Comparison of ENCODE assay signal across 21 cellular contexts in genomic region chr12:93645702-93646101, GRCh38. TPM values are rescaled to one million over a fixed set of nuclear protein-coding genes. Genes with fewer than 3 reads are reported as not detected.
DNase-seq lines count a peak whose midpoint lies in the region; ATAC-seq and TF ChIP-seq lines count a peak whose summit lies in the region.
"Had no signal": no experiment of that assay in that cellular context is flagged by ENCODE, and none has a peak within 500 bp of the region (broad histone marks: within the 10 kb centered on the region; RNA-seq: fewer than 3 reads in every experiment).

No MANE protein-coding gene starts in this region.

- no peak overlapping the region for H3K4me3 ChIP-seq in GM23248
- no peak overlapping the region for H3K4me3 ChIP-seq in epithelial cell of esophagus (ENCODE audit: low read length)
- H3K4me3 ChIP-seq: esophagus muscularis mucosa, lower lobe of right lung, pancreas, suprapubic skin had no signal

- no peak overlapping the region for H3K9ac ChIP-seq in GM23248

- in situ Hi-C loops in GM23248 (cut with MboI), result no loop called here

- H3F3A ChIP-seq in GM23248 (ENCODE audit: insufficient read depth), result 0 out of 2 replicates have a peak, but pooled peaks cover 4% of the 10 kb centered on the region

- no peaks in the 10 kb centered on the region for H3K36me3 ChIP-seq in GM23248 (ENCODE audit: low read depth)
- H3K36me3 ChIP-seq: esophagus muscularis mucosa, lower lobe of right lung, pancreas, suprapubic skin had no signal

- H3K9me2 ChIP-seq in GM23248 (ENCODE audit: insufficient read depth), result no peaks in the 10 kb centered on the region

- no peak overlapping the region for H3K27ac ChIP-seq in GM23248
- H3K27ac ChIP-seq: esophagus muscularis mucosa, lower lobe of right lung, pancreas, suprapubic skin had no signal

- WGBS in GM23248 (ENCODE audit: low coverage in 1 of 2, low lambda C conversion rate in 2 of 2, missing lambda C conversion rate in 2 of 2), 2 experiments, result 10 to 11% methylated on average over 1 of the region's 1 CpG

- no peaks in the 10 kb centered on the region for H3K9me3 ChIP-seq in GM23248 (ENCODE audit: low read depth)
- H3K9me3 ChIP-seq: esophagus muscularis mucosa, lower lobe of right lung, pancreas, suprapubic skin had no signal

- no peak overlapping the region for H2AFZ ChIP-seq in GM23248

- 0 out of 2 replicates have a peak, but pooled peaks cover 5% of the 10 kb centered on the region for H3K4me1 ChIP-seq in GM23248 (ENCODE audit: insufficient read depth)
- H3K4me1 ChIP-seq: esophagus muscularis mucosa, lower lobe of right lung, pancreas, suprapubic skin had no signal

- H4K20me1 ChIP-seq in GM23248 (ENCODE audit: insufficient read depth), result no peaks in the 10 kb centered on the region

- no peak overlapping the region for H3K4me2 ChIP-seq in GM23248 (ENCODE audit: unreplicated experiment)

- H3K27me3 ChIP-seq in GM23248 (replicated peaks; ENCODE audit: insufficient read depth), result no peaks in the 10 kb centered on the region
- H3K27me3 ChIP-seq: esophagus muscularis mucosa, pancreas, suprapubic skin had no signal

- DNase-seq in GM23248 (peak; percentile 60), RPMI7951 (ENCODE audit: low read depth) (peak; percentile 44), epithelial cell of esophagus (ENCODE audit: low read depth) (peak; percentile 30), stromal cell of bone marrow (ENCODE audit: low read depth) (peak; percentile 50), cerebellar nuclear complex (lab: John Stamatoyannopoulos, UW) (no peak)
- DNase-seq: activated CD4-positive, alpha-beta T cell treated with anti-CD3 and anti-CD28 coated beads, Interleukin-2, amount 50 U/mL, for 48 hours; activated naive CD4-positive, alpha-beta T cell; activated T-cell treated with anti-CD3 and anti-CD28 coated beads for 4 hours; C1 segment of cervical spinal cord; GOT3; KBM-7; lower lobe of right lung; NCI-H1105 treated with DMSO at 0.1 percent for 48 hours; NCI-H2107; NCI-H526 treated with DMSO at 0.1 percent for 48 hours; pancreas; SHP77 treated with DMSO at 0.1 percent for 48 hours had no signal

- ATAC-seq in GM18909 (IDR thresholded peaks at IDR 0.05; ENCODE audit: poor library complexity, unreplicated experiment) (no peak), GM19395 (IDR thresholded peaks at IDR 0.05; ENCODE audit: unreplicated experiment) (no peak)
- ATAC-seq: lower lobe of right lung, pancreas had no signal

- H3K79me2 ChIP-seq in GM23248 (ENCODE audit: insufficient read depth), result no peaks in the 10 kb centered on the region

- TF ChIP-seq CTCF in epithelial cell of esophagus (IDR thresholded peaks at IDR 0.05; ENCODE audit: insufficient read depth, low read depth, low read length, missing control alignments), result no peak

RNA-seq across cellular contexts. Expression of gene CRADD, which starts 31.5 kb away (rescaled TPM):
- total RNA-seq in GM23248 (2014; rRNA removed; shearing (Covaris generic)), result 12.9 and 21.5 TPM in 2 replicates
- 18.6 and 19.6 TPM in 2 replicates for polyA plus RNA-seq in GM23248 (2016; fragmentation: Nextera tagmentation; extraction: Ambion mirVana)
- 26.7 and 27.1 TPM in 2 replicates for total RNA-seq in RPMI7951 (2014; rRNA removed; shearing (Covaris generic))

Comparison
In these comparisons a context has a peak if more than half of its experiments do, and no peak if none do; other contexts are left out.
1. DNase-seq: peak in GM23248 (single experiment), RPMI7951 (single experiment), epithelial cell of esophagus (single experiment) and stromal cell of bone marrow (single experiment); none in cerebellar nuclear complex (0 of 2).